15 cellular contexts compared by ENCODE assay signal in genomic region chr11:83206771-83207413, GRCh38.
"Had no signal": no experiment of that assay in that cellular context is flagged by ENCODE, and none has a peak within 500 bp of the region (broad histone marks: within the 10 kb centered on the region; RNA-seq: fewer than 3 reads in every experiment).

No MANE protein-coding gene starts in this region.

- H3K9me3 ChIP-seq: body of pancreas, gastroesophageal sphincter, neutrophil, sigmoid colon, tibial artery had no signal

- H3K27ac ChIP-seq: body of pancreas, dorsolateral prefrontal cortex, gastroesophageal sphincter, neutrophil, parathyroid adenoma, sigmoid colon, tibial artery had no signal

- H3K4me3 ChIP-seq: body of pancreas, dorsolateral prefrontal cortex, gastroesophageal sphincter, sigmoid colon, tibial artery had no signal

- DNase-seq: activated CD4-positive, alpha-beta memory T cell treated with anti-CD3 and anti-CD28 coated beads for 36 hours; activated CD4-positive, alpha-beta T cell treated with anti-CD3 and anti-CD28 coated beads for 4 hours; activated CD8-positive, alpha-beta memory T cell treated with anti-CD3 and anti-CD28 coated beads, Interleukin-2, amount 10 ng/mL, durations not matched to agents 7 days and 5 days; activated naive CD4-positive, alpha-beta T cell; activated naive CD8-positive, alpha-beta T cell treated with anti-CD3 and anti-CD28 coated beads for 36 hours; body of pancreas; caudate nucleus; dorsolateral prefrontal cortex; endodermal cell; sigmoid colon; stimulated activated naive CD4-positive, alpha-beta T cell treated with Interleukin-2 at 50 U/mL for 16 hours; tibial artery had no signal

- H3K36me3 ChIP-seq: neutrophil had no signal

- H3K4me1 ChIP-seq: body of pancreas, gastroesophageal sphincter, parathyroid adenoma, sigmoid colon, tibial artery had no signal
